19 cellular contexts compared by ENCODE assay signal in the genomic region with DNA sequence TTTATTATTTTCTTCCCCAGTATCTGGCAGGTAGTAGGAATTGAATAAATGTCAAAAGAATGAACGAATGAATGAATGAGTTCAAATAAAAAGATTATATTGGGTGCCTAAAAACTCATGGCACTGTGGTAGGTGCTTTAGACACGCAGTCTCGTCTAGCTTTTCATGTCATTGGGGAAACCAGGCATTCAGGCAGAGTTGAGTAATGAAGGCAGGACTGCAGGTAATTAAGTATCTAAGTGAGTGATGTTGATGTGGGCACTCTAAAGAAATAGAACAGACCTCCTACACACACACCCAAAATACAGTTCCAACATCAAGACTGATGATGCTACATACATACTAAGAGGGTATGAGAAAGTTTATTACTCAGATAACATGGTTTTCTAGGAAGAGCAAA.
"Had no signal": no experiment of that assay in that cellular context is flagged by ENCODE, and none has a peak within 500 bp of the region (broad histone marks: within the 10 kb centered on the region; RNA-seq: fewer than 3 reads in every experiment).

No MANE protein-coding gene starts in this region.

- H3K27me3 ChIP-seq: colonic mucosa, esophagus muscularis mucosa, foreskin keratinocyte, gastroesophageal sphincter, left lung had no signal

- H3K27me3 Mint-ChIP-seq: dendritic cell treated with granulocyte-macrophage colony-stimulating factor and Interleukin-4, amounts not matched to agents 40 ng/mL and 50 ng/mL, for 4 days had no signal

- H3K27ac Mint-ChIP-seq: dendritic cell treated with granulocyte-macrophage colony-stimulating factor and Interleukin-4, amounts not matched to agents 40 ng/mL and 50 ng/mL, for 4 days had no signal

- H3K4me3 Mint-ChIP-seq: dendritic cell treated with granulocyte-macrophage colony-stimulating factor and Interleukin-4, amounts not matched to agents 40 ng/mL and 50 ng/mL, for 4 days; mesothelial cell of epicardium; naive B cell had no signal

- DNase-seq: colonic mucosa; cortex of kidney; effector CD4-positive, alpha-beta T cell; effector memory CD4-positive, alpha-beta T cell; foreskin keratinocyte; hippocampal formation; kidney; kidney glomerular epithelial cell; left cardiac atrium; left lung; lower lobe of right lung; mesenchymal stem cell; naive B cell had no signal

- ATAC-seq: foreskin keratinocyte, mucosa of descending colon had no signal

- H3K9me3 Mint-ChIP-seq: mesothelial cell of epicardium had no signal

- H3K4me3 ChIP-seq: colonic mucosa, esophagus muscularis mucosa, gastroesophageal sphincter, heart right ventricle, left lung, lower lobe of right lung, mucosa of descending colon had no signal

- H3K27ac ChIP-seq: colonic mucosa, esophagus muscularis mucosa, foreskin keratinocyte, heart right ventricle, left lung, lower lobe of right lung had no signal

- H3K9me3 ChIP-seq: colonic mucosa, esophagus muscularis mucosa, gastroesophageal sphincter, heart right ventricle, lower lobe of right lung, mucosa of descending colon had no signal

- H3K36me3 ChIP-seq: colonic mucosa, esophagus muscularis mucosa, gastroesophageal sphincter, heart right ventricle, left lung, lower lobe of right lung had no signal

- H3K4me1 ChIP-seq: colonic mucosa, foreskin keratinocyte, left lung, lower lobe of right lung had no signal

- H3K36me3 Mint-ChIP-seq: mesothelial cell of epicardium, naive B cell had no signal
